23 cellular contexts compared by ENCODE assay signal in genomic region chr2:68849579-68850030, GRCh38. TPM values are rescaled to one million over a fixed set of nuclear protein-coding genes. Genes with fewer than 3 reads are reported as not detected.
DNase-seq lines count a peak whose midpoint lies in the region; ATAC-seq, FAIRE-seq and TF ChIP-seq lines count a peak whose summit lies in the region.
"Had no signal": no experiment of that assay in that cellular context is flagged by ENCODE, and none has a peak within 500 bp of the region (broad histone marks: within the 10 kb centered on the region; RNA-seq: fewer than 3 reads in every experiment).

No MANE protein-coding gene starts in this region.

- peak overlapping the region in 1 of 2 experiments; percentile 53; a peak in 2 of 4 replicates for H3K9ac ChIP-seq in K562 (ENCODE audit: insufficient read depth in 1 of 2, low read depth in 2 of 2, low read length in 2 of 2)
- H3K9ac ChIP-seq: BLaER1 treated with 17β-estradiol and CSF1 and Interleukin-3, amounts not matched to agents 10 nM and 100 nM had no signal

- no peaks in the 10 kb centered on the region for H3K36me3 Mint-ChIP-seq in immature natural killer cell
- H3K36me3 Mint-ChIP-seq: activated naive CD4-positive, alpha-beta T cell treated with anti-CD3 and anti-CD28 coated beads, Interleukin-2, amount 50 U/mL, for 24 hours had no signal

- H3K27ac ChIP-seq in A549 (no peak overlapping the region), K562 (ENCODE audit: extremely low read depth, low read depth, low read length) (peak overlapping the region; percentile 91), tibial nerve (no peak overlapping the region)
- H3K27ac ChIP-seq: BLaER1 treated with 17β-estradiol and CSF1 and Interleukin-3, amounts not matched to agents 10 nM and 100 nM; coronary artery; gastrocnemius medialis; SK-N-MC; uterus had no signal

- TF ChIP-seq EP300 in A549 (IDR thresholded peaks at IDR 0.05) (no peak), K562 (IDR thresholded peaks at IDR 0.05; ENCODE audit: low read length) (peak; percentile 88), tibial nerve (IDR thresholded peaks at IDR 0.05) (no peak)

- ATAC-seq in A549 (peak; percentile 46 to 56; a peak in 2 of 6 replicates), K562 (peak; percentile 93)
- ATAC-seq: activated T-cell treated with anti-CD3 and anti-CD28 coated beads, Interleukin-2, amount 50 U/mL, for 72 hours; gastrocnemius medialis had no signal

- TF ChIP-seq CTCF in A549 (IDR thresholded peaks at IDR 0.05) (no peak), K562 (IDR thresholded peaks at IDR 0.05 in 2 of 3, conservative IDR thresholded peaks at IDR 0.05 in 1 of 3; ENCODE audit: insufficient read depth in 2 of 3, low read depth in 1 of 3, low read length in 3 of 3) (no peak), tibial nerve (IDR thresholded peaks at IDR 0.05) (no peak)

- TF ChIP-seq RAD21 in A549 (conservative IDR thresholded peaks at IDR 0.05 in 1 of 2, IDR thresholded peaks at IDR 0.05 in 1 of 2) (no peak), K562 (CRISPR knock-in tag; conservative IDR thresholded peaks at IDR 0.05 in 1 of 2, IDR thresholded peaks at IDR 0.05 in 1 of 2) (peak in 1 of 2 experiments; percentile 19; a peak in 1 of 4 replicates)

- no peaks in the 10 kb centered on the region for H3K27me3 ChIP-seq in K562 (ENCODE audit: control insufficient read depth in 2 of 2, insufficient read depth in 2 of 2, low read length in 2 of 2)
- no peaks in the 10 kb centered on the region for H3K27me3 ChIP-seq in tibial nerve
- H3K27me3 ChIP-seq: BLaER1 treated with 17β-estradiol and CSF1 and Interleukin-3, amounts not matched to agents 10 nM and 100 nM; gastrocnemius medialis; uterus had no signal

- peaks cover 4 to 15% (median 8%) of the 10 kb centered on the region in 3 donors for H3K27me3 Mint-ChIP-seq in immature natural killer cell (ENCODE audit: low read depth in 3 of 3)
- H3K27me3 Mint-ChIP-seq: activated naive CD4-positive, alpha-beta T cell treated with anti-CD3 and anti-CD28 coated beads, Interleukin-2, amount 50 U/mL, for 24 hours had no signal

- H3K79me2 ChIP-seq in K562 (ENCODE audit: control insufficient read depth, insufficient read depth, low read length) = no peaks in the 10 kb centered on the region

- no peaks in the 10 kb centered on the region for H4K20me1 ChIP-seq in K562 (replicated peaks; ENCODE audit: control insufficient read depth, insufficient read depth, low read length)
- H4K20me1 ChIP-seq: BLaER1 treated with 17β-estradiol and CSF1 and Interleukin-3, amounts not matched to agents 10 nM and 100 nM had no signal

- H3K9me1 ChIP-seq in K562 (ENCODE audit: control insufficient read depth, insufficient read depth, low read length) = no peaks in the 10 kb centered on the region

- intact Hi-C loops in K562 (cut with micrococcal nuclease) = no loop called here

- no peaks in the 10 kb centered on the region for H3K4me1 ChIP-seq in A549
- H3K4me1 ChIP-seq in K562 (replicated peaks in 1 of 2; ENCODE audit: control insufficient read depth in 2 of 2, insufficient read depth in 2 of 2, low read length in 2 of 2) = peaks cover 0 to 44% of the 10 kb centered on the region in 2 experiments; a peak in 3 of 5 replicates
- H3K4me1 ChIP-seq in tibial nerve = no peaks in the 10 kb centered on the region
- H3K4me1 ChIP-seq: gastrocnemius medialis, uterus had no signal

- WGBS in A549 (ENCODE audit: missing lambda C conversion rate) = 29% methylated on average over 4 of the region's 4 CpGs
- WGBS in K562 (ENCODE audit: insufficient coverage, low coverage, missing lambda C conversion rate) = 9% methylated on average over 4 of the region's 4 CpGs
- 63 to 76% methylated on average over 4 of the region's 4 CpGs for WGBS in tibial nerve, 2 donors

- no peaks in the 10 kb centered on the region for H3K9me3 Mint-ChIP-seq in immature natural killer cell
- H3K9me3 Mint-ChIP-seq: activated naive CD4-positive, alpha-beta T cell treated with anti-CD3 and anti-CD28 coated beads, Interleukin-2, amount 50 U/mL, for 24 hours; activated T-cell treated with anti-CD3 and anti-CD28 coated beads, Interleukin-2, amount 50 U/mL, for 72 hours; HFFc6 had no signal

- DNase-seq in A549 (ENCODE audit: low read depth in 1 of 2, low spot score in 1 of 2) = peak in 1 of 2 experiments; percentile 41
- DNase-seq in M059J (ENCODE audit: low read depth) = peak; percentile 82
- DNase-seq in K562 (ENCODE audit: extremely low read depth in 1 of 4, low spot score in 3 of 4) = peak; percentile 45 to 91 (median 65)
- peak; percentile 14 for DNase-seq in inferior parietal cortex (ENCODE audit: extremely low spot score)
- DNase-seq in immature natural killer cell = no peak
- DNase-seq in GM19238 (ENCODE audit: insufficient read length, low spot score) = no peak
- no peak for DNase-seq in tibial nerve (ENCODE audit: low spot score in 2 of 2)
- DNase-seq in activated T-cell treated with anti-CD3 and anti-CD28 coated beads, Interleukin-2, amount 50 U/mL, for 1 hour = no peak
- DNase-seq: activated CD8-positive, alpha-beta memory T cell treated with anti-CD3 and anti-CD28 coated beads for 24 hours; activated T-cell treated with anti-CD3 and anti-CD28 coated beads, Interleukin-2, amount 50 U/mL, for 72 hours; gastrocnemius medialis; HFFc6; KBM-7; NCI-H1092 treated with DMSO at 0.1 percent for 48 hours; NCI-H526 treated with DMSO at 0.1 percent for 48 hours; T-helper 9 cell; uterus had no signal

- BruUV-seq in K562 (replicated peaks; lab: Mats Ljungman, UMichigan) = no TSS peak

- no peak overlapping the region for H3K4me3 ChIP-seq in A549
- no peak overlapping the region for H3K4me3 ChIP-seq in K562
- no peak overlapping the region for H3K4me3 ChIP-seq in tibial nerve
- H3K4me3 ChIP-seq: BLaER1 treated with 17β-estradiol and CSF1 and Interleukin-3, amounts not matched to agents 10 nM and 100 nM; coronary artery; gastrocnemius medialis; SK-N-MC; uterus had no signal

- POLR2A ChIA-PET in A549 (lab: Yijun Ruan, JAX) = no interaction called here
- POLR2A ChIA-PET in K562 (lab: Yijun Ruan, JAX) = interaction anchor here (0.6 to 2.8 kb wide), 6 partner anchors 9 to 170 kb away, joined by 3 to 20 read pairs (median 4); no protein-coding TSS in a partner anchor

- H3K4me2 ChIP-seq in A549 = no peak overlapping the region
- H3K4me2 ChIP-seq in K562 (ENCODE audit: insufficient read depth, low read length) = peak overlapping the region; percentile 14; the same call in 1 of the 2 replicates

- FAIRE-seq in A549 (lab: Jason Lieb, UNC) (no peak), K562 (lab: Jason Lieb, UNC) (peak; percentile 95)

- H3K9me3 ChIP-seq in A549 = no peaks in the 10 kb centered on the region
- H3K9me3 ChIP-seq in K562 (replicated peaks; ENCODE audit: control insufficient read depth, insufficient read depth, low read depth, low read length) = no peaks in the 10 kb centered on the region
- no peaks in the 10 kb centered on the region for H3K9me3 ChIP-seq in tibial nerve
- H3K9me3 ChIP-seq: BLaER1 treated with 17β-estradiol and CSF1 and Interleukin-3, amounts not matched to agents 10 nM and 100 nM; gastrocnemius medialis; uterus had no signal

- H3K27ac Mint-ChIP-seq in immature natural killer cell = no peak overlapping the region
- H3K27ac Mint-ChIP-seq: activated naive CD4-positive, alpha-beta T cell treated with anti-CD3 and anti-CD28 coated beads, Interleukin-2, amount 50 U/mL, for 24 hours; activated T-cell treated with anti-CD3 and anti-CD28 coated beads, Interleukin-2, amount 50 U/mL, for 72 hours; HFFc6 had no signal

- TF ChIP-seq POLR2A in A549 (IDR thresholded peaks at IDR 0.05; ENCODE audit: low read length) (no peak), K562 (conservative IDR thresholded peaks at IDR 0.05) (no peak), tibial nerve (IDR thresholded peaks at IDR 0.05) (no peak)

- in situ Hi-C loops in K562 (cut with MboI) = loop anchor here (5.0 kb wide), 1 partner anchor 53 kb away; no protein-coding TSS in a partner anchor

- no peaks in the 10 kb centered on the region for H3K36me3 ChIP-seq in K562 (ENCODE audit: control insufficient read depth, insufficient read depth, low read length)
- H3K36me3 ChIP-seq in tibial nerve = no peaks in the 10 kb centered on the region
- H3K36me3 ChIP-seq: BLaER1 treated with 17β-estradiol and CSF1 and Interleukin-3, amounts not matched to agents 10 nM and 100 nM; gastrocnemius medialis; uterus had no signal

- CTCF ChIA-PET in A549 (lab: Yijun Ruan, JAX) = interaction anchor here (1.2 to 2.7 kb wide), 3 partner anchors 11 to 97 kb away, joined by 3 to 10 read pairs (median 5); no protein-coding TSS in a partner anchor
- CTCF ChIA-PET in K562 (lab: Yijun Ruan, JAX; ENCODE audit: low intra/inter-chr PET ratio) = no interaction called here

- H3K4me3 Mint-ChIP-seq in immature natural killer cell = no peak overlapping the region
- H3K4me3 Mint-ChIP-seq: activated naive CD4-positive, alpha-beta T cell treated with anti-CD3 and anti-CD28 coated beads, Interleukin-2, amount 50 U/mL, for 24 hours; activated T-cell treated with anti-CD3 and anti-CD28 coated beads, Interleukin-2, amount 50 U/mL, for 72 hours; HFFc6 had no signal

- H3K4me1 Mint-ChIP-seq in immature natural killer cell = no peaks in the 10 kb centered on the region
- H3K4me1 Mint-ChIP-seq: activated naive CD4-positive, alpha-beta T cell treated with anti-CD3 and anti-CD28 coated beads, Interleukin-2, amount 50 U/mL, for 24 hours had no signal

- H2AFZ ChIP-seq in K562 (ENCODE audit: low read depth, low read length) = peak overlapping the region; percentile 88

RNA-seq across cellular contexts. Expression of gene BMP10, which starts 21.6 kb away (rescaled TPM):
- polyA plus RNA-seq in A549 (2011; rRNA removed) = not detected in 2 replicates
- not detected in 2 replicates for polyA plus RNA-seq in A549 (2012; cell fraction: cytosol; rRNA removed)
- not detected in 2 replicates for polyA plus RNA-seq in A549 (2012; cell fraction: nucleus; rRNA removed)
- polyA plus RNA-seq in A549 (2017; fragmentation: RNase III; extraction: RNeasy Plus Mini Kit Qiagen cat#74134 plus additional on column Dnase treatment) = not detected in 3 replicates
- not detected in 2 replicates for polyA minus RNA-seq in A549 (2011; rRNA and poly(A)+ RNA removed)
- not detected in 2 replicates for total RNA-seq in M059J (2014; rRNA removed; shearing (Covaris generic))
- 0.86 and 1.8 TPM in 2 replicates for total RNA-seq in K562 (2011; cell fraction: chromatin; rRNA removed; ENCODE audit: low replicate concordance)
- 1.1 and 1.3 TPM in 2 replicates for total RNA-seq in K562 (2011; cell fraction: nucleolus; rRNA removed)
- total RNA-seq in K562 (2011; cell fraction: nucleoplasm; rRNA removed) = 1.6 and 2.1 TPM in 2 replicates
- total RNA-seq in K562 (2014; rRNA removed) = 0.59 and 0.69 TPM in 2 replicates
- total RNA-seq in K562 (2014; rRNA removed; fragmentation: Illumina TruSeq; extraction: Trizol) = 0.73 and 1.3 TPM in 2 replicates
- total RNA-seq in K562 (2015; rRNA removed; fragmentation: Illumina TruSeq; extraction: Trizol) = 0.43 and 0.45 TPM in 2 replicates
- 0.89 and 0.91 TPM in 2 replicates for total RNA-seq in K562 (2021)
- 0.18 and 0.40 TPM in 2 replicates for polyA plus RNA-seq in K562 (2011; rRNA removed)
- polyA plus RNA-seq in K562 (2011; cell fraction: cytosol; rRNA removed) = 0.16 and 0.21 TPM in 2 replicates
- 0.18 and 0.81 TPM in 2 replicates for polyA plus RNA-seq in K562 (2011; cell fraction: nucleus; rRNA removed)
- polyA plus RNA-seq in K562 (2012) = 0.50 and 0.60 TPM in 2 replicates
- polyA plus RNA-seq in K562 (2014; fragmentation: Illumina TruSeq; extraction: Trizol) = 0.73 and 1.2 TPM in 2 replicates
- polyA plus RNA-seq in K562 (2014; fragmentation: Nextera tagmentation; extraction: Ambion mirVana) = under 1 TPM; 0.11 to 0.29 TPM
- 0.15 and 1.1 TPM in 2 replicates for polyA plus RNA-seq in K562 (2014; rRNA removed)
- polyA minus RNA-seq in K562 (2011; rRNA and poly(A)+ RNA removed) = 0.27 and 1.6 TPM in 2 replicates
- 1.5 TPM in 1 of 2 replicates, not detected in the other for polyA minus RNA-seq in K562 (2011; cell fraction: cytosol; rRNA and poly(A)+ RNA removed)
- polyA minus RNA-seq in K562 (2011; cell fraction: nucleus; rRNA and poly(A)+ RNA removed) = 0.22 and 1.3 TPM in 2 replicates
- polyA plus RNA-seq in immature natural killer cell = not detected
- not detected for total RNA-seq in tibial nerve
- total RNA-seq: activated T-cell treated with anti-CD3 and anti-CD28 coated beads, Interleukin-2, amount 50 U/mL, for 72 hours; gastrocnemius medialis; HFFc6; mucosa of gallbladder; subcutaneous adipose tissue; uterus had no signal

Comparison
In these comparisons a context has a peak if more than half of its experiments do, and no peak if none do; other contexts are left out.
1. DNase-seq: peak in M059J (single experiment), K562 (4 of 4) and inferior parietal cortex (single experiment); none in immature natural killer cell (0 of 3), GM19238 (single experiment), tibial nerve (0 of 2) and activated T-cell treated with anti-CD3 and anti-CD28 coated beads, Interleukin-2, amount 50 U/mL, for 1 hour (single experiment).
2. Of the 35 proteins assayed by ChIP-seq in both K562 and A549: peak only in K562: EHMT2, EP300, ESRRA, HDAC2, JUN, KDM1A and 1 more; only in A549: none; in both: none; in neither: 24; mixed calls (peak in some experiments, not most) for 4.